19 cellular contexts compared by ENCODE assay signal in genomic region chr5:53261245-53261644, GRCh38.
"Had no signal": no experiment of that assay in that cellular context is flagged by ENCODE, and none has a peak within 500 bp of the region (broad histone marks: within the 10 kb centered on the region; RNA-seq: fewer than 3 reads in every experiment).

No MANE protein-coding gene starts in this region.

- H3K27me3 ChIP-seq: ovary, suprapubic skin had no signal

- H3K9me3 ChIP-seq: ovary, suprapubic skin had no signal

- H3K4me1 ChIP-seq: suprapubic skin had no signal

- H3K36me3 ChIP-seq: ovary, suprapubic skin had no signal

- H3K27ac Mint-ChIP-seq: activated CD4-positive, alpha-beta T cell treated with anti-CD3 and anti-CD28 coated beads for 36 hours; activated CD8-positive, alpha-beta T cell treated with anti-CD3 and anti-CD28 coated beads, Interleukin-2, amount 10 ng/mL, durations not matched to agents 7 days and 5 days; activated naive CD8-positive, alpha-beta T cell treated with anti-CD3 and anti-CD28 coated beads, Interleukin-2, amount 50 U/mL, for 24 hours; activated T-helper 1 cell treated with anti-CD3 and anti-CD28 coated beads, Interleukin-12 subunit alpha, Interleukin-12 subunit beta, Interleukin-2, Interleukin-4 antibody, amounts not matched to agents 30 ng/mL and 10 ng/mL and 1 ng/mL, durations not matched to agents 14 hours and 24 hours and 36 hours; memory B cell; nephron progenitor cell; type B pancreatic cell had no signal

- H3K27me3 Mint-ChIP-seq: type B pancreatic cell had no signal

- ATAC-seq: activated CD4-positive, alpha-beta T cell treated with anti-CD3 and anti-CD28 coated beads for 36 hours; activated CD8-positive, alpha-beta T cell treated with anti-CD3 and anti-CD28 coated beads, Interleukin-2, amount 10 ng/mL, durations not matched to agents 7 days and 5 days; activated naive CD8-positive, alpha-beta T cell treated with anti-CD3 and anti-CD28 coated beads, Interleukin-2, amount 50 U/mL, for 24 hours; left lobe of liver; stimulated activated naive CD8-positive, alpha-beta T cell treated with anti-CD3 and anti-CD28 coated beads, Interleukin-15, Interleukin-2, amounts not matched to agents 100 U/mL and 50 U/mL, for 24 hours had no signal

- H3K27ac ChIP-seq: coronary artery, ovary, suprapubic skin, VCaP had no signal

- H3K4me3 Mint-ChIP-seq: activated CD4-positive, alpha-beta T cell treated with anti-CD3 and anti-CD28 coated beads for 36 hours; activated CD8-positive, alpha-beta T cell treated with anti-CD3 and anti-CD28 coated beads, Interleukin-2, amount 10 ng/mL, durations not matched to agents 7 days and 5 days; activated naive CD8-positive, alpha-beta T cell treated with anti-CD3 and anti-CD28 coated beads, Interleukin-2, amount 50 U/mL, for 24 hours; activated T-helper 1 cell treated with anti-CD3 and anti-CD28 coated beads, Interleukin-12 subunit alpha, Interleukin-12 subunit beta, Interleukin-2, Interleukin-4 antibody, amounts not matched to agents 30 ng/mL and 10 ng/mL and 1 ng/mL, durations not matched to agents 14 hours and 24 hours and 36 hours; memory B cell; nephron progenitor cell; type B pancreatic cell had no signal

- DNase-seq: activated CD4-positive, alpha-beta T cell treated with anti-CD3 and anti-CD28 coated beads for 36 hours; activated CD8-positive, alpha-beta memory T cell treated with anti-CD3 and anti-CD28 coated beads, Interleukin-2, amount 50 U/mL, for 48 hours; activated CD8-positive, alpha-beta T cell treated with anti-CD3 and anti-CD28 coated beads, Interleukin-2, amount 10 ng/mL, durations not matched to agents 7 days and 5 days; activated naive CD4-positive, alpha-beta T cell treated with Interleukin-2 at 50 U/mL for 16 hours; activated naive CD8-positive, alpha-beta T cell treated with anti-CD3 and anti-CD28 coated beads, Interleukin-2, amount 50 U/mL, for 24 hours; caudate nucleus; effector CD4-positive, alpha-beta T cell; nephron progenitor cell; ovary; stimulated activated CD4-positive, alpha-beta T cell treated with anti-CD3 and anti-CD28 coated beads, Interleukin-2, amount 100 ng/mL, for 48 hours; stimulated activated naive CD8-positive, alpha-beta T cell treated with anti-CD3 and anti-CD28 coated beads, Interleukin-15, Interleukin-2, amounts not matched to agents 100 U/mL and 50 U/mL, for 24 hours; T-helper 9 cell had no signal

- H3K36me3 Mint-ChIP-seq: memory B cell, type B pancreatic cell had no signal

- H3K4me3 ChIP-seq: coronary artery, ovary, suprapubic skin had no signal

- H3K9me3 Mint-ChIP-seq: activated naive CD8-positive, alpha-beta T cell treated with anti-CD3 and anti-CD28 coated beads, Interleukin-2, amount 50 U/mL, for 24 hours; activated T-helper 1 cell treated with anti-CD3 and anti-CD28 coated beads, Interleukin-12 subunit alpha, Interleukin-12 subunit beta, Interleukin-2, Interleukin-4 antibody, amounts not matched to agents 30 ng/mL and 10 ng/mL and 1 ng/mL, durations not matched to agents 14 hours and 24 hours and 36 hours; nephron progenitor cell had no signal

- H3K4me1 Mint-ChIP-seq: activated CD4-positive, alpha-beta T cell treated with anti-CD3 and anti-CD28 coated beads for 36 hours; activated naive CD8-positive, alpha-beta T cell treated with anti-CD3 and anti-CD28 coated beads, Interleukin-2, amount 50 U/mL, for 24 hours; memory B cell; nephron progenitor cell had no signal
